Comparison of ENCODE assay signal across 1 cellular context in genomic region chr13:77511552-77511951, GRCh38.
TF ChIP-seq lines count a peak whose summit lies in the region.

No MANE protein-coding gene starts in this region.

TF ChIP-seq in GM23338, 12 proteins besides CTCF, POLR2A, EP300 and RAD21 (continued from another document):
- TF ChIP-seq, protein P1, sequence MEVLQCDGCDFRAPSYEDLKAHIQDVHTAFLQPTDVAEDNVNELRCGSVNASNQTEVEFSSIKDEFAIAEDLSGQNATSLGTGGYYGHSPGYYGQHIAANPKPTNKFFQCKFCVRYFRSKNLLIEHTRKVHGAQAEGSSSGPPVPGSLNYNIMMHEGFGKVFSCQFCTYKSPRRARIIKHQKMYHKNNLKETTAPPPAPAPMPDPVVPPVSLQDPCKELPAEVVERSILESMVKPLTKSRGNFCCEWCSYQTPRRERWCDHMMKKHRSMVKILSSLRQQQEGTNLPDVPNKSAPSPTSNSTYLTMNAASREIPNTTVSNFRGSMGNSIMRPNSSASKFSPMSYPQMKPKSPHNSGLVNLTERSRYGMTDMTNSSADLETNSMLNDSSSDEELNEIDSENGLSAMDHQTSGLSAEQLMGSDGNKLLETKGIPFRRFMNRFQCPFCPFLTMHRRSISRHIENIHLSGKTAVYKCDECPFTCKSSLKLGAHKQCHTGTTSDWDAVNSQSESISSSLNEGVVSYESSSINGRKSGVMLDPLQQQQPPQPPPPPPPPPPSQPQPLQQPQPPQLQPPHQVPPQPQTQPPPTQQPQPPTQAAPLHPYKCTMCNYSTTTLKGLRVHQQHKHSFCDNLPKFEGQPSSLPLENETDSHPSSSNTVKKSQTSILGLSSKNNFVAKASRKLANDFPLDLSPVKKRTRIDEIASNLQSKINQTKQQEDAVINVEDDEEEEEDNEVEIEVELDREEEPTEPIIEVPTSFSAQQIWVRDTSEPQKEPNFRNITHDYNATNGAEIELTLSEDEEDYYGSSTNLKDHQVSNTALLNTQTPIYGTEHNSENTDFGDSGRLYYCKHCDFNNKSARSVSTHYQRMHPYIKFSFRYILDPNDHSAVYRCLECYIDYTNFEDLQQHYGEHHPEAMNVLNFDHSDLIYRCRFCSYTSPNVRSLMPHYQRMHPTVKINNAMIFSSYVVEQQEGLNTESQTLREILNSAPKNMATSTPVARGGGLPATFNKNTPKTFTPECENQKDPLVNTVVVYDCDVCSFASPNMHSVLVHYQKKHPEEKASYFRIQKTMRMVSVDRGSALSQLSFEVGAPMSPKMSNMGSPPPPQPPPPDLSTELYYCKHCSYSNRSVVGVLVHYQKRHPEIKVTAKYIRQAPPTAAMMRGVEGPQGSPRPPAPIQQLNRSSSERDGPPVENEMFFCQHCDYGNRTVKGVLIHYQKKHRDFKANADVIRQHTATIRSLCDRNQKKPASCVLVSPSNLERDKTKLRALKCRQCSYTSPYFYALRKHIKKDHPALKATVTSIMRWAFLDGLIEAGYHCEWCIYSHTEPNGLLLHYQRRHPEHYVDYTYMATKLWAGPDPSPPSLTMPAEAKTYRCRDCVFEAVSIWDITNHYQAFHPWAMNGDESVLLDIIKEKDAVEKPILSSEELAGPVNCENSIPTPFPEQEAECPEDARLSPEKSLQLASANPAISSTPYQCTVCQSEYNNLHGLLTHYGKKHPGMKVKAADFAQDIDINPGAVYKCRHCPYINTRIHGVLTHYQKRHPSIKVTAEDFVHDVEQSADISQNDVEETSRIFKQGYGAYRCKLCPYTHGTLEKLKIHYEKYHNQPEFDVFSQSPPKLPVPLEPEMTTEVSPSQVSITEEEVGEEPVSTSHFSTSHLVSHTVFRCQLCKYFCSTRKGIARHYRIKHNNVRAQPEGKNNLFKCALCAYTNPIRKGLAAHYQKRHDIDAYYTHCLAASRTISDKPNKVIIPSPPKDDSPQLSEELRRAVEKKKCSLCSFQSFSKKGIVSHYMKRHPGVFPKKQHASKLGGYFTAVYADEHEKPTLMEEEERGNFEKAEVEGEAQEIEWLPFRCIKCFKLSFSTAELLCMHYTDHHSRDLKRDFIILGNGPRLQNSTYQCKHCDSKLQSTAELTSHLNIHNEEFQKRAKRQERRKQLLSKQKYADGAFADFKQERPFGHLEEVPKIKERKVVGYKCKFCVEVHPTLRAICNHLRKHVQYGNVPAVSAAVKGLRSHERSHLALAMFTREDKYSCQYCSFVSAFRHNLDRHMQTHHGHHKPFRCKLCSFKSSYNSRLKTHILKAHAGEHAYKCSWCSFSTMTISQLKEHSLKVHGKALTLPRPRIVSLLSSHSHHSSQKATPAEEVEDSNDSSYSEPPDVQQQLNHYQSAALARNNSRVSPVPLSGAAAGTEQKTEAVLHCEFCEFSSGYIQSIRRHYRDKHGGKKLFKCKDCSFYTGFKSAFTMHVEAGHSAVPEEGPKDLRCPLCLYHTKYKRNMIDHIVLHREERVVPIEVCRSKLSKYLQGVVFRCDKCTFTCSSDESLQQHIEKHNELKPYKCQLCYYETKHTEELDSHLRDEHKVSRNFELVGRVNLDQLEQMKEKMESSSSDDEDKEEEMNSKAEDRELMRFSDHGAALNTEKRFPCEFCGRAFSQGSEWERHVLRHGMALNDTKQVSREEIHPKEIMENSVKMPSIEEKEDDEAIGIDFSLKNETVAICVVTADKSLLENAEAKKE (CRISPR knock-in tag; IDR thresholded peaks at IDR 0.05), result no peak
- no peak for TF ChIP-seq EZH2phosphoT487 (IDR thresholded peaks at IDR 0.05; ENCODE audit: unreplicated experiment)
- TF ChIP-seq ZNF331 (CRISPR knock-in tag; IDR thresholded peaks at IDR 0.05; ENCODE audit: low read depth), result no peak
- no peak for TF ChIP-seq ETS1 (IDR thresholded peaks at IDR 0.05)
- TF ChIP-seq POLR2AphosphoS5 (IDR thresholded peaks at IDR 0.05; ENCODE audit: low read depth), result no peak
- TF ChIP-seq NANOG (IDR thresholded peaks at IDR 0.05; ENCODE audit: borderline replicate concordance), result no peak
- TF ChIP-seq CREB1 (CRISPR knock-in tag; IDR thresholded peaks at IDR 0.05; ENCODE audit: low read depth), result no peak
